ENCODE assay signal across 10 cellular contexts in the genomic region with DNA sequence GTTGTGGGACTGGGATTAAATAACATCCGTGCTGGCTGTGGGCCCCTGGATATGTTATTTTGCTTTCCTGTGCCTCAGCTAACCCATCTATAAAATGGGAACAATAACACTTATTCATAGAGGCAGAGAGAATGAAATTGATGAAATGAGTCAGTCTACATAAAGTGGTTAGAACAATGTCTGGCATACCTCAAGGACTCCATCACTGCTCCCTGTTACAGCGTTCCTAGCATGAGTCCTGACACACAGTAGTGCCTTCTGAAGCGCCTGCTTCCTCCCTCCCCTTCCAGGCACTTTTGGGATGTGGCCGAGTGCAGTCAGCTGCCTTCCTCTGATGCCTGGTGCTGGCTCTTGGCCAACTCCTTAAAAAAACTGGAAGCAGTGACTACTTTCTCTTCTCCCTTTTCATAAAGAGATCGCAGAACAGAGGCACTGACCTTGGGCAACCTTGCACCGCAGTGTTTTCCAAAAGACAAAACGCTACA.
DNase-seq lines count a peak whose midpoint lies in the region; ATAC-seq and TF ChIP-seq lines count a peak whose summit lies in the region.
"Had no signal": no experiment of that assay in that cellular context is flagged by ENCODE, and none has a peak within 500 bp of the region (broad histone marks: within the 10 kb centered on the region; RNA-seq: fewer than 3 reads in every experiment).

No MANE protein-coding gene starts in this region.

- H3K36me3 ChIP-seq in SJSA1, result no peaks in the 10 kb centered on the region
- H3K36me3 ChIP-seq in prostate gland, result no peaks in the 10 kb centered on the region

- no peak for TF ChIP-seq CTCF in prostate gland (IDR thresholded peaks at IDR 0.05)

- H3K9me3 ChIP-seq in SJSA1 (replicated peaks) (no peaks in the 10 kb centered on the region), prostate gland (no peaks in the 10 kb centered on the region)

- H3K4me1 ChIP-seq in SJSA1 (replicated peaks), result peaks cover 24% of the 10 kb centered on the region
- H3K4me1 ChIP-seq in prostate gland (replicated peaks), result peaks cover 6% of the 10 kb centered on the region

- DNase-seq in GM03348 (ENCODE audit: low spot score) (peak; percentile 78), SJSA1 (ENCODE audit: low read depth in 1 of 2, low spot score in 2 of 2) (peak; percentile 81 to 92), globus pallidus (ENCODE audit: low spot score) (peak; percentile 69), prostate gland (ENCODE audit: low spot score) (peak; percentile 51), NCI-H1694 (lab: John Stamatoyannopoulos, UW) (no peak), COLO668 (lab: John Stamatoyannopoulos, UW; ENCODE audit: unreplicated experiment) (no peak)
- no peak for DNase-seq in activated CD4-positive, alpha-beta T cell treated with anti-CD3 and anti-CD28 coated beads, Interleukin-2, amount 10 ng/mL, durations not matched to agents 7 days and 5 days
- DNase-seq: activated T-cell treated with anti-CD3 and anti-CD28 coated beads for 4 hours had no signal

- H3K4me3 Mint-ChIP-seq in activated CD4-positive, alpha-beta T cell treated with anti-CD3 and anti-CD28 coated beads, Interleukin-2, amount 10 ng/mL, durations not matched to agents 7 days and 5 days, result no peak overlapping the region

- H3K27me3 ChIP-seq in SJSA1 (replicated peaks) (no peaks in the 10 kb centered on the region), prostate gland (replicated peaks; ENCODE audit: insufficient read depth) (no peaks in the 10 kb centered on the region)

- H3K27ac ChIP-seq in SJSA1 (peak overlapping the region; percentile 9), prostate gland (no peak overlapping the region)

- H3K9me3 Mint-ChIP-seq in activated CD4-positive, alpha-beta T cell treated with anti-CD3 and anti-CD28 coated beads, Interleukin-2, amount 10 ng/mL, durations not matched to agents 7 days and 5 days, result no peaks in the 10 kb centered on the region

- no peak overlapping the region for H3K27ac Mint-ChIP-seq in activated CD4-positive, alpha-beta T cell treated with anti-CD3 and anti-CD28 coated beads, Interleukin-2, amount 10 ng/mL, durations not matched to agents 7 days and 5 days

- H3K4me3 ChIP-seq in SJSA1 (no peak overlapping the region), prostate gland (no peak overlapping the region)
- H3K4me3 ChIP-seq: GM12878 had no signal

- H3K27me3 Mint-ChIP-seq in activated CD4-positive, alpha-beta T cell treated with anti-CD3 and anti-CD28 coated beads, Interleukin-2, amount 10 ng/mL, durations not matched to agents 7 days and 5 days, result no peaks in the 10 kb centered on the region

- intact Hi-C loops in prostate gland (cut with DNase I), result loop anchor here (10.0 kb wide), 1 partner anchor 234 kb away; no protein-coding TSS in a partner anchor

- POLR2A ChIA-PET in activated CD4-positive, alpha-beta T cell treated with anti-CD3 and anti-CD28 coated beads, Interleukin-2, amount 10 ng/mL, durations not matched to agents 7 days and 5 days (lab: Charles Lee), result no interaction called here

- no peak for ATAC-seq in GM21367 (IDR thresholded peaks at IDR 0.05; ENCODE audit: unreplicated experiment)
- ATAC-seq: GM12878 had no signal

- CTCF ChIA-PET in activated CD4-positive, alpha-beta T cell treated with anti-CD3 and anti-CD28 coated beads, Interleukin-2, amount 10 ng/mL, durations not matched to agents 7 days and 5 days (lab: Charles Lee), result no interaction called here

- WGBS in prostate gland, result 21% methylated on average over 7 of the region's 7 CpGs

- no peaks in the 10 kb centered on the region for H3K4me1 Mint-ChIP-seq in activated CD4-positive, alpha-beta T cell treated with anti-CD3 and anti-CD28 coated beads, Interleukin-2, amount 10 ng/mL, durations not matched to agents 7 days and 5 days

- no peak for TF ChIP-seq POLR2A in prostate gland (IDR thresholded peaks at IDR 0.05)

- no peaks in the 10 kb centered on the region for H3K36me3 Mint-ChIP-seq in activated CD4-positive, alpha-beta T cell treated with anti-CD3 and anti-CD28 coated beads, Interleukin-2, amount 10 ng/mL, durations not matched to agents 7 days and 5 days (ENCODE audit: low read depth)

Comparison
In these comparisons a context has a peak if more than half of its experiments do, and no peak if none do; other contexts are left out.
1. DNase-seq: peak in GM03348 (single experiment), SJSA1 (2 of 2), globus pallidus (single experiment) and prostate gland (single experiment); none in NCI-H1694 (single experiment), activated CD4-positive, alpha-beta T cell treated with anti-CD3 and anti-CD28 coated beads, Interleukin-2, amount 10 ng/mL, durations not matched to agents 7 days and 5 days (single experiment) and COLO668 (single experiment).